ENCODE assay signal across 8 cellular contexts in genomic region chr19:40570313-40571004, GRCh38. TPM values are rescaled to one million over a fixed set of nuclear protein-coding genes. Genes with fewer than 3 reads are reported as not detected.
DNase-seq lines count a peak whose midpoint lies in the region; ATAC-seq and TF ChIP-seq lines count a peak whose summit lies in the region.

No MANE protein-coding gene starts in this region.

- DNase-seq in AG10803 (ENCODE audit: low read depth) (peak; percentile 99), NCI-H446 (lab: John Stamatoyannopoulos, UW) (peak; percentile 99 to 100), cerebellum (ENCODE audit: low spot score) (peak; percentile 93), kidney epithelial cell (ENCODE audit: low read depth) (peak; percentile 99)
- peak; percentile 98 for DNase-seq in activated CD4-positive, CD25-positive, alpha-beta regulatory T cell treated with anti-CD3 and anti-CD28 coated beads, Interleukin-2, amount 50 U/mL, for 72 hours
- peak; percentile 97 for DNase-seq in stimulated activated CD4-positive, alpha-beta T cell treated with anti-CD3 and anti-CD28 coated beads, Interleukin-15, amount 100 ng/mL, for 24 hours

- ATAC-seq in GM19035 (IDR thresholded peaks at IDR 0.05; ENCODE audit: unreplicated experiment) (peak; percentile 89), HG03354 (IDR thresholded peaks at IDR 0.05; ENCODE audit: poor library complexity, severe bottlenecking, unreplicated experiment) (peak; percentile 83)

- TF ChIP-seq CTCF in AG10803 (conservative IDR thresholded peaks at IDR 0.05; ENCODE audit: low read length), result peak; percentile 56
- TF ChIP-seq CTCF in kidney epithelial cell (IDR thresholded peaks at IDR 0.05; ENCODE audit: insufficient read depth, low read length, poor library complexity, severe bottlenecking), result no peak

- peaks cover 23% of the 10 kb centered on the region for H3K27me3 ChIP-seq in kidney epithelial cell (ENCODE audit: control insufficient read depth, insufficient read depth, low read length)

- peak overlapping the region; percentile 79 for H3K4me3 ChIP-seq in AG10803 (ENCODE audit: low read length)
- H3K4me3 ChIP-seq in kidney epithelial cell (ENCODE audit: low read depth, low read length), result peak overlapping the region; percentile 70

- H3K36me3 ChIP-seq in kidney epithelial cell (ENCODE audit: control insufficient read depth, insufficient read depth, low read length), result no peaks in the 10 kb centered on the region

RNA-seq across cellular contexts. Expression of gene SHKBP1, which starts 6.2 kb away (rescaled TPM):
- 3.3 TPM for total RNA-seq in cerebellum
- total RNA-seq in kidney epithelial cell, result 105 and 142 TPM in 2 replicates

RNA-seq across cellular contexts. Expression of gene LTBP4, which starts 30.7 kb away (rescaled TPM):
- total RNA-seq in cerebellum, result 36.8 TPM
- total RNA-seq in kidney epithelial cell, result 89.3 and 98.3 TPM in 2 replicates

Comparison
In these comparisons a context has a peak if more than half of its experiments do, and no peak if none do; other contexts are left out.
1. Peak in every context shown above with its lines: DNase-seq, ATAC-seq and H3K4me3 ChIP-seq.
2. RNA of gene SHKBP1, which starts 6.2 kb away (total RNA-seq): 105 to 142 TPM in kidney epithelial cell; 3.3 TPM in cerebellum (single experiment); every median in the first group is over 10 times any median in the second.